Comparison of ENCODE assay signal across 1 cellular context in genomic region chr17:8110456-8110804, GRCh38.
TF ChIP-seq lines count a peak whose summit lies in the region.

No MANE protein-coding gene starts in this region.

TF ChIP-seq in GM23338, 12 proteins besides CTCF, POLR2A, EP300 and RAD21 (continued from another document):
- TF ChIP-seq ZNF462 (CRISPR knock-in tag; IDR thresholded peaks at IDR 0.05) (no peak), CREB1 (CRISPR knock-in tag; IDR thresholded peaks at IDR 0.05; ENCODE audit: low read depth) (no peak), REST (IDR thresholded peaks at IDR 0.05; ENCODE audit: unreplicated experiment) (no peak)
